Comparison of ENCODE assay signal across 1 cellular context in genomic region chr1:230097370-230097769, GRCh38.
TF ChIP-seq lines count a peak whose summit lies in the region.

No MANE protein-coding gene starts in this region.

TF ChIP-seq in HEK293, 187 proteins besides CTCF, POLR2A, EP300 and RAD21:
- no peak for TF ChIP-seq ZNF148 (tag by site-specific recombination; IDR thresholded peaks at IDR 0.05; ENCODE audit: borderline replicate concordance)
- no peak for TF ChIP-seq ZBTB49 (tag by site-specific recombination; IDR thresholded peaks at IDR 0.05; ENCODE audit: low read depth)
- no peak for TF ChIP-seq ZNF416 (tag by site-specific recombination; IDR thresholded peaks at IDR 0.05)
- no peak for TF ChIP-seq ZNF473 (tag by site-specific recombination; IDR thresholded peaks at IDR 0.05)
- TF ChIP-seq ZNF624 (tag by site-specific recombination; IDR thresholded peaks at IDR 0.05), result no peak
- peak; percentile 98 for TF ChIP-seq ZNF146 (tag by site-specific recombination; IDR thresholded peaks at IDR 0.05)
- no peak for TF ChIP-seq ZNF837 (tag by site-specific recombination; IDR thresholded peaks at IDR 0.05)
- TF ChIP-seq ZNF776 (tag by site-specific recombination; IDR thresholded peaks at IDR 0.05; ENCODE audit: borderline replicate concordance), result no peak
- TF ChIP-seq ZBTB6 (tag by site-specific recombination; IDR thresholded peaks at IDR 0.05), result no peak
- no peak for TF ChIP-seq SCRT2 (tag by site-specific recombination; IDR thresholded peaks at IDR 0.05)
- TF ChIP-seq ZNF704 (tag by site-specific recombination; IDR thresholded peaks at IDR 0.05), result no peak
- no peak for TF ChIP-seq PRDM6 (tag by site-specific recombination; IDR thresholded peaks at IDR 0.05)
- no peak for TF ChIP-seq ZNF157 (tag by site-specific recombination; IDR thresholded peaks at IDR 0.05)
- TF ChIP-seq ZNF660 (tag by site-specific recombination; IDR thresholded peaks at IDR 0.05), result no peak
- peak; percentile 65 for TF ChIP-seq ZNF580 (tag by site-specific recombination; IDR thresholded peaks at IDR 0.05)
- no peak for TF ChIP-seq ZNF610 (tag by site-specific recombination; IDR thresholded peaks at IDR 0.05; ENCODE audit: borderline replicate concordance)
- no peak for TF ChIP-seq ZNF350 (tag by site-specific recombination; IDR thresholded peaks at IDR 0.05)
- TF ChIP-seq ZNF830 (tag by site-specific recombination; IDR thresholded peaks at IDR 0.05; ENCODE audit: low read depth), result no peak
